14 cellular contexts compared by ENCODE assay signal in genomic region chr10:17782921-17783665, GRCh38. TPM values are rescaled to one million over a fixed set of nuclear protein-coding genes. Genes with fewer than 3 reads are reported as not detected.
A peak's percentile ranks its signal among the peaks of the same experiment; 100 is the strongest.
DNase-seq lines count a peak whose midpoint lies in the region; ATAC-seq and TF ChIP-seq lines count a peak whose summit lies in the region.
"Had no signal": no experiment of that assay in that cellular context is flagged by ENCODE, and none has a peak within 500 bp of the region (broad histone marks: within the 10 kb centered on the region; RNA-seq: fewer than 3 reads in every experiment).

No MANE protein-coding gene starts in this region.

- WGBS in heart right ventricle, 2 donors, result 40 to 43% methylated on average over 16 of the region's 16 CpGs
- 57 to 59% methylated on average over 16 of the region's 16 CpGs for WGBS in aorta, 2 donors

- H3K27me3 Mint-ChIP-seq in brain, result no peaks in the 10 kb centered on the region

- TF ChIP-seq CTCF in heart right ventricle (IDR thresholded peaks at IDR 0.05), result no peak
- no peak for TF ChIP-seq CTCF in brain (conservative IDR thresholded peaks at IDR 0.05)

- H3K9me3 ChIP-seq in heart right ventricle (no peaks in the 10 kb centered on the region), aorta (ENCODE audit: control insufficient read depth, low read length) (no peaks in the 10 kb centered on the region)

- no peak overlapping the region for H3K4me3 ChIP-seq in heart right ventricle
- no peak overlapping the region for H3K4me3 ChIP-seq in aorta (ENCODE audit: low read length in 2 of 2)

- no peaks in the 10 kb centered on the region for H3K27me3 ChIP-seq in heart right ventricle
- H3K27me3 ChIP-seq in aorta (ENCODE audit: control insufficient read depth in 1 of 2, insufficient read depth in 2 of 2, low read length in 1 of 2), result no peaks in the 10 kb centered on the region

- intact Hi-C loops in heart right ventricle (cut with DNase I), result no loop called here
- intact Hi-C loops in cardiac septum (cut with DNase I), result no loop called here
- intact Hi-C loops in aorta (cut with DNase I), result no loop called here

- peaks cover 0 to 43% (median 12%) of the 10 kb centered on the region in 9 donors for H3K4me1 ChIP-seq in heart right ventricle
- H3K4me1 ChIP-seq in aorta (ENCODE audit: control insufficient read depth in 1 of 2, insufficient read depth in 2 of 2, low read length in 2 of 2), result no peaks in the 10 kb centered on the region

- peaks cover 22% of the 10 kb centered on the region for H3K4me1 Mint-ChIP-seq in brain

- no peak overlapping the region for H3K4me3 Mint-ChIP-seq in brain
- H3K4me3 Mint-ChIP-seq: activated B cell treated with CpG ODN at 0.5 μM for 24 hours had no signal

- H3K36me3 ChIP-seq in heart right ventricle, result no peaks in the 10 kb centered on the region
- no peaks in the 10 kb centered on the region for H3K36me3 ChIP-seq in aorta (ENCODE audit: control insufficient read depth in 1 of 2, insufficient read depth in 2 of 2, low read length in 1 of 2)

- peak overlapping the region in 3 of 5 experiments; percentile 10 to 58 (median 49) for H3K27ac Mint-ChIP-seq in brain
- H3K27ac Mint-ChIP-seq: activated B cell treated with CpG ODN at 0.5 μM for 24 hours had no signal

- DNase-seq in heart right ventricle (no peak), cardiac septum (ENCODE audit: low spot score) (no peak), iris pigment epithelial cell (ENCODE audit: low read depth) (peak; percentile 29), aorta (no peak)
- DNase-seq: activated B cell treated with CpG ODN at 0.5 μM for 24 hours, GDM1, hippocampal formation, Karpas-422, NCI-H345, SIG-M5 had no signal

- no peaks in the 10 kb centered on the region for H3K36me3 Mint-ChIP-seq in brain

- H3K27ac ChIP-seq in heart right ventricle (peak overlapping the region in 5 of 10 donors; percentile 2 to 39 (median 22)), aorta (ENCODE audit: low read depth in 1 of 2, low read length in 2 of 2) (no peak overlapping the region)

- no peaks in the 10 kb centered on the region for H3K9me3 Mint-ChIP-seq in brain
- H3K9me3 Mint-ChIP-seq: activated B cell treated with CpG ODN at 0.5 μM for 24 hours had no signal

- peak in 7 of 8 donors; percentile 35 to 79 (median 54) for ATAC-seq in heart right ventricle
- peak; percentile 44 for ATAC-seq in aorta (ENCODE audit: low FRiP score)
- no peak for ATAC-seq in HG02763 (IDR thresholded peaks at IDR 0.05; ENCODE audit: unreplicated experiment)
- no peak for ATAC-seq in GM21390 (IDR thresholded peaks at IDR 0.05; ENCODE audit: unreplicated experiment)
- no peak for ATAC-seq in GM21825 (IDR thresholded peaks at IDR 0.05; ENCODE audit: unreplicated experiment)

RNA-seq across cellular contexts. Expression of gene MRC1, which starts 26.1 kb away (rescaled TPM):
- total RNA-seq in heart right ventricle (10 to 100 TPM in 5 of 10 donors, 1 to 10 TPM in 5; 4.3 to 84.0 (median 9.1) TPM), cardiac septum (6.3 TPM), aorta (10 to 100 TPM; 58.3 to 73.9 TPM)
- polyA plus RNA-seq in heart right ventricle (1 to 10 TPM; 4.1 to 5.9 TPM), brain (ENCODE audit: insufficient read depth, low read depth, low replicate concordance) (2.3 TPM), aorta (10 to 100 TPM in 1 of 2 donors, 1 to 10 TPM in 1; 4.0 to 29.3 TPM)

RNA-seq across cellular contexts. Expression of gene TMEM236, which starts 31.1 kb away (rescaled TPM):
- total RNA-seq in heart right ventricle (1 to 10 TPM in 2 of 10 donors, under 1 TPM in 7, not detected in 1; 0.08 to 2.5 (median 0.34) TPM), cardiac septum (0.54 TPM), aorta (1 to 10 TPM; 1.1 to 1.7 TPM)
- polyA plus RNA-seq in heart right ventricle (under 1 TPM; 0.13 to 0.37 TPM), brain (ENCODE audit: insufficient read depth, low read depth, low replicate concordance) (0.05 TPM), aorta (1 to 10 TPM in 1 of 2 donors, under 1 TPM in 1; 0.08 to 1.5 TPM)

Comparison
In these comparisons a context has a peak if more than half of its experiments do, and no peak if none do; other contexts are left out.
1. ATAC-seq: peak in heart right ventricle (7 of 8) and aorta (single experiment); none in HG02763 (single experiment), GM21390 (single experiment) and GM21825 (single experiment).